ENCODE assay signal across 17 cellular contexts in the genomic region with DNA sequence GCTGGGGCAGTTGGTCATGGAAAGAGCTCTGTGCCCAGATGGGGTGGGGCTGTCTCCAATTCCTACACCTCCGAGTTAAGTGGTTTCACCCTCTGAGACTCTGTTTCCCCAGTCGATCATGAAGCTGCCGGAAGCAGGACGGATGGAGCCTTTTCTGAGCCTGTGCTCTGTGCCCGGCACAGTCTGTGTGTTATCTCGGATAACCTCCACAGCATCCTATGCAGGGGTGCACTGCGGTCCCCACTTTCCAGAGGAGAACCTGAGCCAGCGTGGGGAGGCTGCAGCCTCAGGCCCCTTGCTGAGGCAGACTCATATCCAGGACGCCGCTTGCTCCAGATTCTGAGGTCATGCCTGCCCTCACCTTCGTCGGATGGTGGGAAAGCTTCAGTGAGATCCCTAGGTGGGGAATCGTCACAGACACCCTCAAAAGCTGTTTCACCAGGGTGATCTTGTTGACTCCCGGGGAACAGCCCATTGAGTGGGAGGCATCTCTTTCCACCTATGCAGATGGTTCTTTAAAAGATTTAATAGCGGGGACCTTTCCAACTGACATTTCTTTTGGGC. TPM values are rescaled to one million over a fixed set of nuclear protein-coding genes. Genes with fewer than 3 reads are reported as not detected.
DNase-seq lines count a peak whose midpoint lies in the region; ATAC-seq and TF ChIP-seq lines count a peak whose summit lies in the region.
"Had no signal": no experiment of that assay in that cellular context is flagged by ENCODE, and none has a peak within 500 bp of the region (broad histone marks: within the 10 kb centered on the region; RNA-seq: fewer than 3 reads in every experiment).

No MANE protein-coding gene starts in this region.

- no peak overlapping the region for H2BK5ac ChIP-seq in IMR-90 (ENCODE audit: low read depth, low read length, poor library complexity, severe bottlenecking)

- H3K27me3 Mint-ChIP-seq in GM23338 (ENCODE audit: insufficient read depth, low read depth, poor library complexity), result peaks cover 15% of the 10 kb centered on the region

- H3K4me3 Mint-ChIP-seq in GM23338, result no peak overlapping the region

- H4K8ac ChIP-seq in IMR-90 (ENCODE audit: low read depth in 2 of 2, low read length in 2 of 2), result no peak overlapping the region

- no peak overlapping the region for H3K18ac ChIP-seq in IMR-90 (ENCODE audit: low read depth, low read length)

- no peak for ATAC-seq in IMR-90 (ENCODE audit: low read depth)
- no peak for ATAC-seq in lower lobe of right lung
- ATAC-seq in GM23338, result no peak
- ATAC-seq in HG03565 (IDR thresholded peaks at IDR 0.05; ENCODE audit: unreplicated experiment), result no peak

- H4K20me1 ChIP-seq in IMR-90 (ENCODE audit: insufficient read depth, low read length), result no peaks in the 10 kb centered on the region
- no peaks in the 10 kb centered on the region for H4K20me1 ChIP-seq in GM23338 (replicated peaks; ENCODE audit: insufficient read depth)

- no peak overlapping the region for H2BK120ac ChIP-seq in IMR-90 (ENCODE audit: low read depth, low read length)

- H3K9ac ChIP-seq in IMR-90 (ENCODE audit: low read depth, low read length), result no peak overlapping the region

- TF ChIP-seq RAD21 in IMR-90 (IDR thresholded peaks at IDR 0.05; ENCODE audit: low read length), result no peak

- no peaks in the 10 kb centered on the region for H3K79me1 ChIP-seq in IMR-90 (ENCODE audit: low read depth in 1 of 2, low read length in 2 of 2)

- H3K9me3 ChIP-seq in IMR-90 (ENCODE audit: control insufficient read depth, insufficient read depth, low read length), result no peaks in the 10 kb centered on the region
- no peaks in the 10 kb centered on the region for H3K9me3 ChIP-seq in lower lobe of right lung
- H3K9me3 ChIP-seq: MG63 had no signal

- H3K9me1 ChIP-seq in IMR-90 (ENCODE audit: insufficient read depth, low read length), result peaks cover 5% of the 10 kb centered on the region; the same call in 1 of the 2 replicates

- H2BK15ac ChIP-seq in IMR-90 (ENCODE audit: low read depth, low read length), result no peak overlapping the region

- H3K23ac ChIP-seq in IMR-90 (ENCODE audit: low read depth, low read length), result no peak overlapping the region

- POLR2A ChIA-PET in IMR-90 (lab: Charles Lee; ENCODE audit: unreplicated experiment), result no interaction called here

- peaks cover 15% of the 10 kb centered on the region; the same call in 2 of the 3 replicates for H3K4me1 Mint-ChIP-seq in GM23338

- no peak overlapping the region for H3K27ac Mint-ChIP-seq in GM23338

- no peaks in the 10 kb centered on the region for H3K9me2 ChIP-seq in GM23338 (ENCODE audit: insufficient read depth)

- no peaks in the 10 kb centered on the region for H3K9me3 Mint-ChIP-seq in GM23338

- BruUV-seq in IMR-90 (replicated peaks; lab: Mats Ljungman, UMichigan), result no TSS peak

- H3K4me2 ChIP-seq in IMR-90 (ENCODE audit: low read depth, low read length), result no peak overlapping the region
- H3K4me2 ChIP-seq in GM23338, result no peak overlapping the region

- H3K56ac ChIP-seq in IMR-90 (ENCODE audit: extremely low read depth, insufficient read depth, low read length), result no peak overlapping the region

- CTCF ChIA-PET in IMR-90 (lab: Yijun Ruan, JAX), result no interaction called here

- H2AFZ ChIP-seq in IMR-90 (replicated peaks; ENCODE audit: low read length, poor library complexity), result peak overlapping the region; percentile 41
- H2AFZ ChIP-seq in GM23338, result no peak overlapping the region

- no peak overlapping the region for H3K4ac ChIP-seq in IMR-90 (ENCODE audit: low read depth, low read length)

- H4K91ac ChIP-seq in IMR-90 (ENCODE audit: insufficient read depth, low read depth, low read length), result no peak overlapping the region

- no peak overlapping the region for H4K5ac ChIP-seq in IMR-90 (ENCODE audit: low read depth, low read length)

- peaks cover 2% of the 10 kb centered on the region; the same call in 1 of the 2 replicates for H3K4me1 ChIP-seq in IMR-90 (ENCODE audit: control insufficient read depth, insufficient read depth, low read length)
- H3K4me1 ChIP-seq in lower lobe of right lung, result no peaks in the 10 kb centered on the region
- no peaks in the 10 kb centered on the region for H3K4me1 ChIP-seq in GM23338 (ENCODE audit: insufficient read depth)

- H2AK9ac ChIP-seq in IMR-90 (replicated peaks; ENCODE audit: low read depth, low read length, poor library complexity), result peak overlapping the region; percentile 55

- H3K36me3 ChIP-seq in IMR-90 (ENCODE audit: control insufficient read depth, insufficient read depth, low read length), result no peaks in the 10 kb centered on the region
- no peaks in the 10 kb centered on the region for H3K36me3 ChIP-seq in lower lobe of right lung
- no peaks in the 10 kb centered on the region for H3K36me3 ChIP-seq in GM23338 (ENCODE audit: insufficient read depth)
- H3K36me3 ChIP-seq: MG63 had no signal

- no peak overlapping the region for H2BK20ac ChIP-seq in IMR-90 (ENCODE audit: low read depth, low read length)

- DNase-seq in activated effector memory CD4-positive, alpha-beta T cell treated with anti-CD3 and anti-CD28 coated beads, Interleukin-2, amount 50 U/mL, for 16 hours, result peak; percentile 47
- no peak for DNase-seq in activated effector memory CD4-positive, alpha-beta T cell treated with Interleukin-2 at 50 U/mL for 16 hours
- DNase-seq in IMR-90 (no peak), lower lobe of right lung (peak; percentile 31), posterior vena cava (ENCODE audit: low spot score) (peak; percentile 64), GM23338 (ENCODE audit: low spot score) (no peak), amygdala (lab: John Stamatoyannopoulos, UW) (no peak)
- DNase-seq: 8988T, C1 segment of cervical spinal cord, MG63, NCI-H1092 treated with DMSO at 0.1 percent for 48 hours, NCI-H1694, NCI-H2107, NCI-H226, NCI-H526, OCI-M1 had no signal

- H3K4me3 ChIP-seq in IMR-90 (ENCODE audit: insufficient read depth, low read depth, low read length) (no peak overlapping the region), lower lobe of right lung (no peak overlapping the region), GM23338 (no peak overlapping the region)
- H3K4me3 ChIP-seq: MG63 had no signal

- H3K79me2 ChIP-seq in GM23338 (replicated peaks; ENCODE audit: insufficient read depth), result no peaks in the 10 kb centered on the region

- H3K14ac ChIP-seq in IMR-90 (replicated peaks; ENCODE audit: low read depth, low read length), result no peak overlapping the region

- no peak overlapping the region; the same call in 1 of the 2 replicates for H2AK5ac ChIP-seq in IMR-90 (ENCODE audit: low read depth, low read length)

- no peaks in the 10 kb centered on the region for H3F3A ChIP-seq in GM23338 (replicated peaks; ENCODE audit: low read depth)

- WGBS in IMR-90 (ENCODE audit: extremely low coverage in 2 of 2, insufficient read length in 1 of 2), 2 experiments, result 94% methylated on average over 9 of the region's 15 CpGs; no CpG with 5 or more reads in 1 of the 2 experiments

- no peaks in the 10 kb centered on the region for H3K36me3 Mint-ChIP-seq in GM23338 (ENCODE audit: low read depth)

- no peak overlapping the region for H3K27ac ChIP-seq in IMR-90 (ENCODE audit: insufficient read depth, low read length)
- H3K27ac ChIP-seq in lower lobe of right lung, result no peak overlapping the region
- no peak overlapping the region for H3K27ac ChIP-seq in GM23338 (ENCODE audit: low read depth)

- H3K27me3 ChIP-seq in IMR-90 (ENCODE audit: control insufficient read depth, insufficient read depth, low read length) (no peaks in the 10 kb centered on the region), lower lobe of right lung (ENCODE audit: low read depth) (no peaks in the 10 kb centered on the region), GM23338 (ENCODE audit: insufficient read depth) (no peaks in the 10 kb centered on the region)
- H3K27me3 ChIP-seq: MG63 had no signal

- dilution Hi-C loops in IMR-90 (cut with HindIII; ENCODE audit: low sequenced_read_pairs, unreplicated experiment), result no loop called here

- in situ Hi-C loops in IMR-90 (cut with MboI; ENCODE audit: low sequenced_read_pairs), result no loop called here

- TF ChIP-seq POLR2A in IMR-90 (IDR thresholded peaks at IDR 0.05; ENCODE audit: low read depth, low read length), result no peak

- TF ChIP-seq CTCF in IMR-90 (conservative IDR thresholded peaks at IDR 0.05; ENCODE audit: low read depth, low read length), result no peak
- TF ChIP-seq CTCF in lower lobe of right lung (IDR thresholded peaks at IDR 0.05), result no peak
- no peak for TF ChIP-seq CTCF in GM23338 (conservative IDR thresholded peaks at IDR 0.05; ENCODE audit: low read depth in 2 of 2)

- intact Hi-C loops in IMR-90 (cut with micrococcal nuclease) (no loop called here), lower lobe of right lung (cut with DNase I) (no loop called here), posterior vena cava (cut with DNase I) (loop anchor here in 1 of 2 donors (5.0 kb wide), 1 partner anchor 177 kb away; no protein-coding TSS in a partner anchor)

TF ChIP-seq in IMR-90, 13 proteins besides CTCF, POLR2A, EP300 and RAD21 (continues in another document):
- TF ChIP-seq RCOR1 (IDR thresholded peaks at IDR 0.05; ENCODE audit: insufficient replicate concordance, low read length) (no peak), RFX5 (IDR thresholded peaks at IDR 0.05; ENCODE audit: low read depth, low read length) (no peak), MAFK (IDR thresholded peaks at IDR 0.05; ENCODE audit: low read depth, low read length) (no peak), BHLHE40 (IDR thresholded peaks at IDR 0.05; ENCODE audit: low read depth, low read length) (no peak), NFE2L2 (IDR thresholded peaks at IDR 0.05; ENCODE audit: low read depth, low read length) (no peak), SMC3 (IDR thresholded peaks at IDR 0.05; ENCODE audit: low read depth, low read length) (no peak), CEBPB (IDR thresholded peaks at IDR 0.05; ENCODE audit: low read depth, low read length) (no peak)

TF ChIP-seq in GM23338, 12 proteins besides CTCF, POLR2A, EP300 and RAD21:
- TF ChIP-seq EZH2phosphoT487 (IDR thresholded peaks at IDR 0.05; ENCODE audit: unreplicated experiment), result no peak

RNA-seq across cellular contexts. Expression of a gene that starts 6.9 kb away (rescaled TPM):
- 19.2 and 21.1 TPM in 2 replicates for total RNA-seq in IMR-90 (2012; rRNA removed)
- polyA plus RNA-seq in IMR-90 (2012; rRNA removed), result 154 and 173 TPM in 2 replicates
- polyA plus RNA-seq in IMR-90 (2012; cell fraction: cytosol; rRNA removed), result 95.5 and 194 TPM in 2 replicates
- 391 and 419 TPM in 2 replicates for polyA plus RNA-seq in IMR-90 (2012; cell fraction: nucleus; rRNA removed; ENCODE audit: low replicate concordance)
- total RNA-seq in lower lobe of right lung, result 29.0 TPM
- total RNA-seq in posterior vena cava, result 100 to 1,000 TPM in 1 of 2 donors, 10 to 100 TPM in 1; 71.1 to 196 TPM
- 12.3 and 13.1 TPM in 2 replicates for total RNA-seq in GM23338 (2014; rRNA removed; shearing (Covaris generic))
- 2.5 and 3.3 TPM in 2 replicates for polyA plus RNA-seq in GM23338 (2016; fragmentation: Nextera tagmentation; extraction: Ambion mirVana)

Comparison
In these comparisons a context has a peak if more than half of its experiments do, and no peak if none do; other contexts are left out.
1. DNase-seq: peak in activated effector memory CD4-positive, alpha-beta T cell treated with anti-CD3 and anti-CD28 coated beads, Interleukin-2, amount 50 U/mL, for 16 hours (single experiment), lower lobe of right lung (single experiment) and posterior vena cava (single experiment); none in activated effector memory CD4-positive, alpha-beta T cell treated with Interleukin-2 at 50 U/mL for 16 hours (single experiment), IMR-90 (single experiment), GM23338 (single experiment) and amygdala (0 of 56).